In genomic region chr5:78594946-78595921, GRCh38 we compare ENCODE assay signal across 9 cellular contexts. TPM values are rescaled to one million over a fixed set of nuclear protein-coding genes. Genes with fewer than 3 reads are reported as not detected.
DNase-seq lines count a peak whose midpoint lies in the region; ATAC-seq and TF ChIP-seq lines count a peak whose summit lies in the region.
"Had no signal": no experiment of that assay in that cellular context is flagged by ENCODE, and none has a peak within 500 bp of the region (broad histone marks: within the 10 kb centered on the region; RNA-seq: fewer than 3 reads in every experiment).

No MANE protein-coding gene starts in this region.

- TF ChIP-seq CTCF in AG09309 (IDR thresholded peaks at IDR 0.05; ENCODE audit: control insufficient read depth, insufficient read depth, low read depth, low read length, missing control alignments) = no peak
- no peak for TF ChIP-seq CTCF in epithelial cell of esophagus (IDR thresholded peaks at IDR 0.05; ENCODE audit: insufficient read depth, low read depth, low read length, missing control alignments)

- H3K4me1 ChIP-seq in muscle layer of duodenum (ENCODE audit: control insufficient read depth in 1 of 2, insufficient read depth in 2 of 2, low read length in 2 of 2) = peaks cover 33 to 52% of the 10 kb centered on the region in 2 donors

- H3K36me3 ChIP-seq in muscle layer of duodenum (ENCODE audit: control insufficient read depth in 1 of 2, insufficient read depth in 2 of 2, low read length in 2 of 2) = peaks cover 0 to 5% of the 10 kb centered on the region in 2 donors

- H3K27ac ChIP-seq in muscle layer of duodenum (ENCODE audit: low read length) = peak overlapping the region; percentile 86

- H3K4me3 ChIP-seq in AG09309 (ENCODE audit: control insufficient read depth, low read depth, low read length) (no peak overlapping the region), epithelial cell of esophagus (ENCODE audit: low read length) (no peak overlapping the region), muscle layer of duodenum (ENCODE audit: low read depth in 1 of 2, low read length in 2 of 2) (no peak overlapping the region)

- peak; percentile 96 for DNase-seq in AG09309 (ENCODE audit: low read depth)
- DNase-seq in NCI-H460 (ENCODE audit: extremely low read depth, low read depth) = peak; percentile 67
- peak; percentile 91 for DNase-seq in epithelial cell of esophagus (ENCODE audit: low read depth)
- DNase-seq in stimulated activated naive CD8-positive, alpha-beta T cell treated with anti-CD3 and anti-CD28 coated beads, Interleukin-15, Interleukin-2, amounts not matched to agents 100 U/mL and 50 U/mL, for 24 hours = no peak
- DNase-seq in Ammon's horn (ENCODE audit: low spot score) = no peak
- DNase-seq: DND-41 had no signal

- H3K9me3 ChIP-seq in muscle layer of duodenum (ENCODE audit: control insufficient read depth in 1 of 2, low read length in 2 of 2) = no peaks in the 10 kb centered on the region

- ATAC-seq in stimulated activated naive CD8-positive, alpha-beta T cell treated with anti-CD3 and anti-CD28 coated beads, Interleukin-15, Interleukin-2, amounts not matched to agents 100 U/mL and 50 U/mL, for 24 hours = no peak
- no peak for ATAC-seq in HG02870 (IDR thresholded peaks at IDR 0.05; ENCODE audit: unreplicated experiment)
- ATAC-seq in GM18861 (IDR thresholded peaks at IDR 0.05; ENCODE audit: unreplicated experiment) = no peak

- no peaks in the 10 kb centered on the region for H3K27me3 ChIP-seq in muscle layer of duodenum (ENCODE audit: low read depth, low read length)

RNA-seq across cellular contexts. Expression of gene LHFPL2, which starts 53.3 kb away (rescaled TPM):
- 8.4 and 8.6 TPM in 2 replicates for total RNA-seq in NCI-H460 (2014; rRNA removed; shearing (Covaris generic))
- polyA plus RNA-seq in NCI-H460 (2014; cell fraction: nucleus; rRNA removed) = 3.6 and 4.9 TPM in 2 replicates

Comparison
In these comparisons a context has a peak if more than half of its experiments do, and no peak if none do; other contexts are left out.
1. DNase-seq: peak in AG09309 (single experiment), NCI-H460 (single experiment) and epithelial cell of esophagus (single experiment); none in stimulated activated naive CD8-positive, alpha-beta T cell treated with anti-CD3 and anti-CD28 coated beads, Interleukin-15, Interleukin-2, amounts not matched to agents 100 U/mL and 50 U/mL, for 24 hours (single experiment) and Ammon's horn (single experiment).